In the genomic region with DNA sequence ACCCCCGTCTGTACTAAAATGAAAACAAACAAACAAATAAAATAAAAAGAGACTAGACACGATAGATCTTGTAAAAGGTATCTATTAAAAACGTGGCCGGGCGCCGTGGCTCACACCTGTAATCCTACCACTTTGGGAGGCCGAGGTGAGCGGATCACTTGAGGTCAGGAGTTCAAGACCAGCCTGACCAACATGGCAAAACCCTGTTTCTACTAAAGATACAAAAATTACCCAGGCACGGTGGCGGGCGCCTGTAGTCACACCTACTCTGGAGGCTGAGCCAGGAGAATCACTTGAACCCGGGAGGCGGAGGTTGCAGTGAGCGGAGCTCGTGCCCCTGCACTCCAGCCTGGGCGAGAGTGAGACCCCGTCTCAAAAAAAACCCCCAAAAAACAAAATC, we compare ENCODE assay signal across 8 cellular contexts. TPM values are rescaled to one million over a fixed set of nuclear protein-coding genes. Genes with fewer than 3 reads are reported as not detected.
DNase-seq lines count a peak whose midpoint lies in the region; ATAC-seq and TF ChIP-seq lines count a peak whose summit lies in the region.
"Not testable (repeated sequence)": the region's sequence is repeated elsewhere in the genome, so short reads cannot be mapped to it uniquely, and the experiment has no call there.

No MANE protein-coding gene starts in this region.

- H3K4me1 Mint-ChIP-seq in CD4-positive, alpha-beta T cell (ENCODE audit: low read depth); activated CD4-positive, alpha-beta memory T cell treated with anti-CD3 and anti-CD28 coated beads for 36 hours (ENCODE audit: low read depth): not testable (repeated sequence)
- H3K4me1 Mint-ChIP-seq in mesothelial cell of epicardium: peaks cover 19% of the 10 kb centered on the region

- not testable (repeated sequence) for ATAC-seq in CD4-positive, alpha-beta T cell (ENCODE audit: poor library complexity)

- H3K4me2 ChIP-seq in Loucy (ENCODE audit: low read depth, low read length, poor library complexity, severe bottlenecking): not testable (repeated sequence)
- peak overlapping the region; percentile 59 for H3K4me2 ChIP-seq in fibroblast of lung (ENCODE audit: extremely low read depth, insufficient read depth, low read length)

- H3K27me3 Mint-ChIP-seq in CD4-positive, alpha-beta T cell: peaks cover 34% of the 10 kb centered on the region
- H3K27me3 Mint-ChIP-seq in activated CD4-positive, alpha-beta memory T cell treated with anti-CD3 and anti-CD28 coated beads for 36 hours: peaks cover 30% of the 10 kb centered on the region
- not testable (repeated sequence) for H3K27me3 Mint-ChIP-seq in mesothelial cell of epicardium (ENCODE audit: low read depth)

- not testable (repeated sequence) for H3K27ac ChIP-seq in CD4-positive, alpha-beta T cell (ENCODE audit: low read depth, low read length); fibroblast of lung (ENCODE audit: insufficient read depth, low read length); testis
- H3K27ac ChIP-seq in ascending aorta (peak overlapping the region; percentile 96 to 98), ovary (peak overlapping the region in 1 of 2 donors; percentile 93)

- not testable (repeated sequence) for H3K4me3 ChIP-seq in Loucy (ENCODE audit: low read length, poor library complexity, severe bottlenecking); fibroblast of lung (replicated peaks in 1 of 4; ENCODE audit: control extremely low read depth in 1 of 4, insufficient read depth in 1 of 4, low read depth in 3 of 4, low read length in 4 of 4)
- peak overlapping the region; percentile 80 to 96 for H3K4me3 ChIP-seq in ascending aorta
- peak overlapping the region; percentile 83 for H3K4me3 ChIP-seq in ovary
- peak overlapping the region; percentile 82 to 94 for H3K4me3 ChIP-seq in testis

- not testable (repeated sequence) for TF ChIP-seq EP300 in ovary (IDR thresholded peaks at IDR 0.05)

- not testable (repeated sequence) for H3K9me3 Mint-ChIP-seq in CD4-positive, alpha-beta T cell; activated CD4-positive, alpha-beta memory T cell treated with anti-CD3 and anti-CD28 coated beads for 36 hours; mesothelial cell of epicardium

- TF ChIP-seq POLR2A in ovary (IDR thresholded peaks at IDR 0.05); testis (IDR thresholded peaks at IDR 0.05): not testable (repeated sequence)

- H3K27ac Mint-ChIP-seq in CD4-positive, alpha-beta T cell; activated CD4-positive, alpha-beta memory T cell treated with anti-CD3 and anti-CD28 coated beads for 36 hours; mesothelial cell of epicardium: not testable (repeated sequence)

- H2AFZ ChIP-seq in Loucy (ENCODE audit: low read length): 0 out of 2 replicates have a peak overlapping the region, but pooled peaks have one; percentile 98
- not testable (repeated sequence) for H2AFZ ChIP-seq in fibroblast of lung (ENCODE audit: low read length)

- H3K4me1 ChIP-seq in Loucy (ENCODE audit: insufficient read depth, low read length, poor library complexity, severe bottlenecking); ascending aorta; fibroblast of lung (ENCODE audit: control insufficient read depth, extremely low read depth, insufficient read depth, low read length); ovary (ENCODE audit: insufficient read depth); testis: not testable (repeated sequence)

- DNase-seq in CD4-positive, alpha-beta T cell; activated CD4-positive, alpha-beta memory T cell treated with anti-CD3 and anti-CD28 coated beads for 36 hours; ascending aorta (ENCODE audit: low spot score in 2 of 2); fibroblast of lung (ENCODE audit: low read depth in 2 of 2); mesothelial cell of epicardium (ENCODE audit: low spot score in 2 of 2, unreplicated experiment in 2 of 2); testis: not testable (repeated sequence)
- peak in 4 of 5 donors; percentile 27 to 53 (median 50) for DNase-seq in ovary

- H4K20me1 ChIP-seq in Loucy (ENCODE audit: insufficient read depth, low read length, poor library complexity, severe bottlenecking); fibroblast of lung (ENCODE audit: control insufficient read depth, extremely low read depth, insufficient read depth, low read length): not testable (repeated sequence)

- CTCF ChIA-PET in CD4-positive, alpha-beta T cell (lab: Charles Lee): not testable (repeated sequence)
- CTCF ChIA-PET in activated CD4-positive, alpha-beta memory T cell treated with anti-CD3 and anti-CD28 coated beads for 36 hours (lab: Charles Lee): interaction anchor here (0.7 to 0.9 kb wide), 2 partner anchors 32 to 653 kb away, joined by 3 read pairs; no protein-coding TSS in a partner anchor

- not testable (repeated sequence) for H3K9ac ChIP-seq in Loucy (ENCODE audit: low read depth, low read length, poor library complexity, severe bottlenecking); fibroblast of lung (ENCODE audit: insufficient read depth, low read length)

- H3K4me3 Mint-ChIP-seq in CD4-positive, alpha-beta T cell: peak overlapping the region; percentile 56
- H3K4me3 Mint-ChIP-seq in activated CD4-positive, alpha-beta memory T cell treated with anti-CD3 and anti-CD28 coated beads for 36 hours: peak overlapping the region; percentile 55
- H3K4me3 Mint-ChIP-seq in mesothelial cell of epicardium: peak overlapping the region; percentile 76

- WGBS in ovary, 3 donors: 89 to 92% (median 92%) methylated on average over 17 of the region's 17 CpGs
- 70 to 76% methylated on average over 17 of the region's 17 CpGs for WGBS in testis, 2 donors

- intact Hi-C loops in CD4-positive, alpha-beta T cell (cut with DNase I, micrococcal nuclease): loop anchor here (5.0 kb wide), 1 partner anchor 550 kb away; the partner anchor contains the start of gene C12orf56 (in 2 of the 2)
- intact Hi-C loops in activated CD4-positive, alpha-beta memory T cell treated with anti-CD3 and anti-CD28 coated beads for 36 hours (cut with micrococcal nuclease): loop anchor here (5.0 kb wide), 1 partner anchor 550 kb away; the partner anchor contains the start of gene C12orf56
- intact Hi-C loops in ascending aorta (cut with DNase I) (loop anchor here (1.0 to 10.0 kb wide), 6 partner anchors 63 to 1378 kb away; partner anchors contain the start of genes KICS2, MON2, RXYLT1 and XPOT), ovary (cut with DNase I) (loop anchor here in 3 of 4 donors (5.0 to 10.0 kb wide), 4 partner anchors 92 to 415 kb away; partner anchors contain the start of gene KICS2 (in 1 of the 3)), testis (cut with DNase I; ENCODE audit: low total_unique reads) (loop anchor here (10.0 kb wide), 1 partner anchor 342 kb away; no protein-coding TSS in a partner anchor)

- H3K27me3 ChIP-seq in CD4-positive, alpha-beta T cell (ENCODE audit: control insufficient read depth, insufficient read depth, low read length): peaks cover 24% of the 10 kb centered on the region
- not testable (repeated sequence) for H3K27me3 ChIP-seq in Loucy (ENCODE audit: insufficient read depth, low read length, poor library complexity, severe bottlenecking); ascending aorta; fibroblast of lung (ENCODE audit: control insufficient read depth, insufficient read depth, low read length); ovary; testis

- H3K36me3 Mint-ChIP-seq in CD4-positive, alpha-beta T cell (ENCODE audit: low read depth); activated CD4-positive, alpha-beta memory T cell treated with anti-CD3 and anti-CD28 coated beads for 36 hours; mesothelial cell of epicardium: not testable (repeated sequence)

- not testable (repeated sequence) for H3K9me2 ChIP-seq in Loucy (replicated peaks; ENCODE audit: low read depth, low read length)

- H3K9me3 ChIP-seq in CD4-positive, alpha-beta T cell (ENCODE audit: control insufficient read depth, low read length); Loucy (ENCODE audit: insufficient read depth, low read depth, low read length); ascending aorta; fibroblast of lung (ENCODE audit: control insufficient read depth, insufficient read depth, low read depth, low read length); ovary; testis: not testable (repeated sequence)

- not testable (repeated sequence) for H3K36me3 ChIP-seq in Loucy (ENCODE audit: insufficient read depth, low read length); ascending aorta; fibroblast of lung (ENCODE audit: control insufficient read depth, insufficient read depth, low read length); ovary; testis (ENCODE audit: low read depth, missing control alignments)

- POLR2A ChIA-PET in CD4-positive, alpha-beta T cell (lab: Charles Lee); activated CD4-positive, alpha-beta memory T cell treated with anti-CD3 and anti-CD28 coated beads for 36 hours (lab: Charles Lee): not testable (repeated sequence)

- TF ChIP-seq CTCF in CD4-positive, alpha-beta T cell (IDR thresholded peaks at IDR 0.05); Loucy (conservative IDR thresholded peaks at IDR 0.05; ENCODE audit: low read length); ascending aorta (IDR thresholded peaks at IDR 0.05); fibroblast of lung (conservative IDR thresholded peaks at IDR 0.05 in 1 of 2, IDR thresholded peaks at IDR 0.05 in 1 of 2; ENCODE audit: low read depth in 1 of 2, low read length in 2 of 2); mesothelial cell of epicardium (IDR thresholded peaks at IDR 0.05; ENCODE audit: unreplicated experiment); ovary (IDR thresholded peaks at IDR 0.05); testis (IDR thresholded peaks at IDR 0.05): not testable (repeated sequence)

- not testable (repeated sequence) for H3K79me2 ChIP-seq in Loucy (ENCODE audit: insufficient read depth, low read length)
- peaks cover 36% of the 10 kb centered on the region for H3K79me2 ChIP-seq in fibroblast of lung (ENCODE audit: control insufficient read depth, insufficient read depth, low read length)

- not testable (repeated sequence) for H3F3A ChIP-seq in Loucy (ENCODE audit: low read depth)

RNA-seq across cellular contexts. Expression of gene SRGAP1, which starts 1.8 kb away (rescaled TPM):
- under 1 TPM in 1 of 2 experiments, not detected in 1; 0.03 TPM for total RNA-seq in CD4-positive, alpha-beta T cell
- total RNA-seq in activated CD4-positive, alpha-beta memory T cell treated with anti-CD3 and anti-CD28 coated beads for 36 hours: under 1 TPM; 0.10 to 0.12 TPM
- total RNA-seq in ascending aorta (5.5 TPM), fibroblast of lung (17.5 and 30.2 TPM in 2 replicates), mesothelial cell of epicardium (9.6 to 9.7 TPM (median 9.7 TPM) in 3 replicates), ovary (10 to 100 TPM in 4 of 7 donors, 1 to 10 TPM in 3; 5.7 to 17.9 (median 12.6) TPM), testis (10 to 100 TPM; 26.9 to 47.2 TPM)
- polyA plus RNA-seq in fibroblast of lung (18.9 and 23.8 TPM in 2 replicates), ovary (1 to 10 TPM; 2.8 to 7.8 TPM), testis (ENCODE audit: insufficient read depth, low read depth, low replicate concordance) (9.4 TPM)
- 14.2 and 14.3 TPM in 2 replicates for polyA plus RNA-seq in fibroblast of lung (2012)
- 35.2 and 51.6 TPM in 2 replicates for polyA minus RNA-seq in fibroblast of lung (ENCODE audit: low replicate concordance)
